In genomic region chr11:118194835-118195627, GRCh38 we compare ENCODE assay signal across 8 cellular contexts. TPM values are rescaled to one million over a fixed set of nuclear protein-coding genes. Genes with fewer than 3 reads are reported as not detected.
A peak's percentile ranks its signal among the peaks of the same experiment; 100 is the strongest.
DNase-seq lines count a peak whose midpoint lies in the region; ATAC-seq and TF ChIP-seq lines count a peak whose summit lies in the region.

No MANE protein-coding gene starts in this region.

- no peak overlapping the region for H2BK5ac ChIP-seq in mesenchymal stem cell (ENCODE audit: low read depth, low read length, poor library complexity, severe bottlenecking)

- no peak overlapping the region for H2BK15ac ChIP-seq in mesenchymal stem cell (ENCODE audit: low read depth, poor library complexity, severe bottlenecking)

- no peak overlapping the region for H3K14ac ChIP-seq in mesenchymal stem cell (ENCODE audit: low read length in 2 of 2)

- H3K9me3 ChIP-seq in AG04450 (ENCODE audit: control insufficient read depth, insufficient read depth, low read length) (no peaks in the 10 kb centered on the region), mesenchymal stem cell (ENCODE audit: control insufficient read depth, low read length) (no peaks in the 10 kb centered on the region)

- 67% methylated on average over 10 of the region's 10 CpGs for WGBS in mesenchymal stem cell

- H3K9ac ChIP-seq in mesenchymal stem cell (ENCODE audit: low read length): peak overlapping the region; percentile 75

- H3K23ac ChIP-seq in mesenchymal stem cell (ENCODE audit: low read length in 2 of 2): no peak overlapping the region

- H4K8ac ChIP-seq in mesenchymal stem cell (ENCODE audit: low read length): no peak overlapping the region

- H3K27me3 ChIP-seq in AG04450 (ENCODE audit: control insufficient read depth, insufficient read depth, low read length) (peaks cover 3% of the 10 kb centered on the region), mesenchymal stem cell (ENCODE audit: control insufficient read depth in 1 of 2, insufficient read depth in 1 of 2, low read length in 2 of 2) (peaks cover 0 to 3% of the 10 kb centered on the region in 2 experiments)

- H3K4me3 ChIP-seq in AG04450 (ENCODE audit: low read depth, low read length) (no peak overlapping the region), mesenchymal stem cell (ENCODE audit: insufficient read depth in 1 of 2, low read depth in 1 of 2, low read length in 2 of 2) (peak overlapping the region in 1 of 2 experiments; percentile 11)

- no peaks in the 10 kb centered on the region for H3K79me1 ChIP-seq in mesenchymal stem cell (replicated peaks; ENCODE audit: low read length, poor library complexity, severe bottlenecking)

- H3K4ac ChIP-seq in mesenchymal stem cell (ENCODE audit: low read depth in 1 of 2, low read length in 2 of 2): no peak overlapping the region

- H3K27ac ChIP-seq in AG04450 (ENCODE audit: low read depth, low read length) (no peak overlapping the region), mesenchymal stem cell (ENCODE audit: low read length, poor library complexity, severe bottlenecking) (peak overlapping the region; percentile 58)

- CTCF ChIA-PET in AG04450 (lab: Charles Lee): interaction anchor here (0.7 kb wide), 1 partner anchor 24 kb away, joined by 5 read pairs; no protein-coding TSS in a partner anchor

- H3K18ac ChIP-seq in mesenchymal stem cell (ENCODE audit: low read depth in 1 of 2, low read length in 2 of 2): no peak overlapping the region

- H2AFZ ChIP-seq in mesenchymal stem cell (ENCODE audit: low read depth, low read length): no peak overlapping the region

- peak; percentile 6 for DNase-seq in AG04450 (ENCODE audit: low read depth, low spot score)
- peak; percentile 33 for DNase-seq in NCI-H146 treated with DMSO at 0.1 percent for 48 hours (lab: John Stamatoyannopoulos, UW; ENCODE audit: unreplicated experiment)
- DNase-seq in dermis blood vessel endothelial cell: peak; percentile 47
- DNase-seq in mesenchymal stem cell: peak; percentile 23
- no peak for DNase-seq in activated naive CD4-positive, alpha-beta T cell (lab: John Stamatoyannopoulos, UW)
- DNase-seq in stimulated activated CD4-positive, alpha-beta T cell treated with anti-CD3 and anti-CD28 coated beads, Interleukin-4, amount 100 ng/mL, for 1 hour: no peak

- H3K36me3 ChIP-seq in mesenchymal stem cell (ENCODE audit: control insufficient read depth in 1 of 2, insufficient read depth in 2 of 2, low read depth in 1 of 2, low read length in 2 of 2): no peaks in the 10 kb centered on the region

- H2BK120ac ChIP-seq in mesenchymal stem cell (ENCODE audit: low read depth, low read length): no peak overlapping the region

- POLR2A ChIA-PET in AG04450 (lab: Yijun Ruan, JAX): no interaction called here

- H2BK12ac ChIP-seq in mesenchymal stem cell (ENCODE audit: low read length in 2 of 2): no peak overlapping the region

- ATAC-seq in GM19467 (IDR thresholded peaks at IDR 0.05; ENCODE audit: unreplicated experiment) (no peak), GM21381 (IDR thresholded peaks at IDR 0.05; ENCODE audit: unreplicated experiment) (no peak)

- no peak overlapping the region for H2AK5ac ChIP-seq in mesenchymal stem cell (ENCODE audit: low read length, severe bottlenecking)

- peaks cover 6% of the 10 kb centered on the region for H3K4me1 ChIP-seq in mesenchymal stem cell (ENCODE audit: control insufficient read depth, insufficient read depth, low read depth, low read length)

- H4K91ac ChIP-seq in mesenchymal stem cell (ENCODE audit: low read length): no peak overlapping the region

- H3K4me2 ChIP-seq in mesenchymal stem cell (ENCODE audit: low read length, poor library complexity, severe bottlenecking): peak overlapping the region; percentile 2

- no peak for TF ChIP-seq CTCF in AG04450 (IDR thresholded peaks at IDR 0.05; ENCODE audit: low read depth, low read length)

RNA-seq across cellular contexts. Expression of gene SCN2B, which starts 18.6 kb away (rescaled TPM):
- 0.01 TPM in 1 of 2 replicates, not detected in the other for polyA plus RNA-seq in AG04450 (2011; rRNA removed)
- not detected in 2 replicates for polyA minus RNA-seq in AG04450 (2011; rRNA and poly(A)+ RNA removed)
- under 0.01 TPM in 1 of 2 replicates, not detected in the other for total RNA-seq in dermis blood vessel endothelial cell
- 0.01 TPM for polyA plus RNA-seq in mesenchymal stem cell (2013, experiment 1 of 2)
- polyA plus RNA-seq in mesenchymal stem cell (2013, experiment 2 of 2): 0.01 TPM

RNA-seq across cellular contexts. Expression of gene JAML, which starts 29.8 kb away (rescaled TPM):
- polyA plus RNA-seq in AG04450 (2011; rRNA removed): not detected in 2 replicates
- polyA minus RNA-seq in AG04450 (2011; rRNA and poly(A)+ RNA removed): not detected in 2 replicates
- under 0.01 TPM in 1 of 2 replicates, not detected in the other for total RNA-seq in dermis blood vessel endothelial cell
- polyA plus RNA-seq in mesenchymal stem cell (2013, experiment 1 of 2): not detected
- not detected for polyA plus RNA-seq in mesenchymal stem cell (2013, experiment 2 of 2)

RNA-seq across cellular contexts. Expression of gene SCN4B, which starts 42.4 kb away (rescaled TPM):
- 0.10 and 0.11 TPM in 2 replicates for polyA plus RNA-seq in AG04450 (2011; rRNA removed)
- polyA minus RNA-seq in AG04450 (2011; rRNA and poly(A)+ RNA removed): 0.48 TPM in 1 of 2 replicates, not detected in the other
- 0.09 TPM in 1 of 2 replicates, not detected in the other for total RNA-seq in dermis blood vessel endothelial cell
- 0.01 TPM for polyA plus RNA-seq in mesenchymal stem cell (2013, experiment 1 of 2)
- not detected for polyA plus RNA-seq in mesenchymal stem cell (2013, experiment 2 of 2)

RNA-seq across cellular contexts. Expression of gene MPZL3, which starts 57.1 kb away (rescaled TPM):
- 0.06 and 0.07 TPM in 2 replicates for polyA plus RNA-seq in AG04450 (2011; rRNA removed)
- 0.05 and 0.39 TPM in 2 replicates for polyA minus RNA-seq in AG04450 (2011; rRNA and poly(A)+ RNA removed)
- 7.3 and 8.7 TPM in 2 replicates for total RNA-seq in dermis blood vessel endothelial cell
- 0.15 TPM for polyA plus RNA-seq in mesenchymal stem cell (2013, experiment 1 of 2)
- 0.11 TPM for polyA plus RNA-seq in mesenchymal stem cell (2013, experiment 2 of 2)

Comparison
In these comparisons a context has a peak if more than half of its experiments do, and no peak if none do; other contexts are left out.
1. DNase-seq: peak in AG04450 (single experiment), NCI-H146 treated with DMSO at 0.1 percent for 48 hours (single experiment), dermis blood vessel endothelial cell (single experiment) and mesenchymal stem cell (single experiment); none in activated naive CD4-positive, alpha-beta T cell (0 of 4) and stimulated activated CD4-positive, alpha-beta T cell treated with anti-CD3 and anti-CD28 coated beads, Interleukin-4, amount 100 ng/mL, for 1 hour (single experiment).